Comparison of ENCODE assay signal across 1 cellular context in the genomic region with DNA sequence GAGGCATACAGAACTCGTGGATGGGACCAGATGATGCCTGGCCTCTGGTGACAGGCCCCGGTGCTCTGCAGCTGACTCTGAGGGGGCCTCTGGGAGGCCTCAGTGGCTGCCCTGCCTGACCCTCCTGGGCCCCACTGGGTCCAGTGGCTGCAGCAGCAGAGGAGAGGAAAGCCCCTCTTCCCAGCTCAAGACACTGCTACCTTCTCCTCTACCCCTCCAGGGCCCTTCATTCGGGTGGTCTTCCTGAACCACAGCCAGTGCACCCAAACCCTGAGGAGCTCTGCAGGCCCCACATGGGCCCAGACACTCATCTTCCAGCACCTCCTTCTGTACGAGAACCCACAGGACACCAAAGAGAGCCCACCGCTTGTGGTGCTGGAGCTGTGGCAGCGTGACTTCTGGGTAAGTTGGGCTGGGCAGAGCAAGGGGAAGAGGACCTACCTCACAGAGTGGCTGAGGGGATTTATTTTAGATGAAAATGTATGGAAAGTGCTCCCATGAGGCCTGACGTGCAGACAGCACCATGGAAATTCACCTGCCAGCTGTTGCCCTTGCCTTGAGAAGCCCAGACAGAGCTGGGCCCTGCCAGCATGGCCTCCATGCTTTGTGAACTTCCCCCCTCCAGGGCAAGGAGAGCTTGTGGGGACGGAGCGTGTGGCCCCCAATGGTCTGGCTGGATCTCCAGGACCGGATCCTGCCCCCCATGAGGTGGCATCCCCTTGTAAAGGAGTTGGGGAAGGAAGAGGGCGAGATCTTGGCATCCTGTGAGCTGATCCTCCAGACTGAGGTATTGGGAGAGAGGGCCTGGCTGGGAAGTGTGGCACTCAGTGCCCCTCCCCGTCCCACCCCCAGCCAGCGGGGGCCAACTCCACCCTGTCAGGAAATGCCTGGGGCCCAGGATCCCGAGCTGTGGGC.
TF ChIP-seq lines count a peak whose summit lies in the region.

No MANE protein-coding gene starts in this region.

TF ChIP-seq in IMR-90, 13 proteins besides CTCF, POLR2A, EP300 and RAD21:
- TF ChIP-seq SMC3 (IDR thresholded peaks at IDR 0.05; ENCODE audit: low read depth, low read length) (no peak), RFX5 (IDR thresholded peaks at IDR 0.05; ENCODE audit: low read depth, low read length) (no peak), MXI1 (IDR thresholded peaks at IDR 0.05; ENCODE audit: borderline replicate concordance, low read depth, low read length) (no peak), ELK1 (IDR thresholded peaks at IDR 0.05; ENCODE audit: borderline replicate concordance, low read depth, low read length) (no peak), RCOR1 (IDR thresholded peaks at IDR 0.05; ENCODE audit: insufficient replicate concordance, low read length) (no peak), CEBPB (IDR thresholded peaks at IDR 0.05; ENCODE audit: low read depth, low read length) (no peak), BHLHE40 (IDR thresholded peaks at IDR 0.05; ENCODE audit: low read depth, low read length) (no peak), CHD1 (IDR thresholded peaks at IDR 0.05; ENCODE audit: low read depth, low read length) (no peak), MAZ (IDR thresholded peaks at IDR 0.05; ENCODE audit: borderline replicate concordance, low read depth, low read length) (no peak), NFE2L2 (IDR thresholded peaks at IDR 0.05; ENCODE audit: low read depth, low read length) (no peak), MAFK (IDR thresholded peaks at IDR 0.05; ENCODE audit: low read depth, low read length) (no peak), USF2 (IDR thresholded peaks at IDR 0.05; ENCODE audit: low read depth, low read length) (no peak), FOS (IDR thresholded peaks at IDR 0.05; ENCODE audit: low read depth, low read length) (no peak)
TF ChIP-seq in IMR-90: peak in this region for 0.
